In the genomic region with DNA sequence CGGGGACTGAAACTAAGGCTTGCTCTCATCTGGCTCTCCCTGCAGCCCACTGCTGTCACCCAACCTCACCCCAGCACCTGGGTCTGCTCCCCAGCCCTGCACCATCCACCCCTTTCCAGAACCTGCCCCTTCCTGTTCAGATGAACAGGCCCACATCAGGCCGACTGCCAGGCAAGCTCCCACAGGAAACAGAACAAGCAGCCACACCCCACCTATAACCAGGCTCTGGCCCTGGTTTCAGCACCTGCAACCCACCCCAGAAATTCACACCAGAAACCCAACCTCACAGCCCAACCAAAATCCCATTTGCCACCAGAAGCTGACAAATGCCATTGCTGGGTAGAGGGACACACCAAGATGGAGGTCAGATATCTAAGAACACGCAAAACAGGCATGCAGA, we compare ENCODE assay signal across 13 cellular contexts.
A peak's percentile ranks its signal among the peaks of the same experiment; 100 is the strongest.
DNase-seq lines count a peak whose midpoint lies in the region; ATAC-seq and TF ChIP-seq lines count a peak whose summit lies in the region.
"Had no signal": no experiment of that assay in that cellular context is flagged by ENCODE, and none has a peak within 500 bp of the region (broad histone marks: within the 10 kb centered on the region; RNA-seq: fewer than 3 reads in every experiment).

No MANE protein-coding gene starts in this region.

- no peak for TF ChIP-seq CTCF in mesothelial cell of epicardium (IDR thresholded peaks at IDR 0.05; ENCODE audit: unreplicated experiment)
- no peak for TF ChIP-seq CTCF in MCF 10A (IDR thresholded peaks at IDR 0.05; ENCODE audit: unreplicated experiment)

- POLR2A ChIA-PET in MCF 10A (lab: Yijun Ruan, JAX), result no interaction called here

- H3K36me3 Mint-ChIP-seq in activated T-cell treated with anti-CD3 and anti-CD28 coated beads, Interleukin-2, amount 50 U/mL, for 72 hours (ENCODE audit: insufficient read depth in 2 of 2), result peaks cover 0 to 2% of the 10 kb centered on the region in 2 donors
- H3K36me3 Mint-ChIP-seq in activated naive CD8-positive, alpha-beta T cell treated with anti-CD3 and anti-CD28 coated beads, Interleukin-2, amount 50 U/mL, for 24 hours (ENCODE audit: low read depth), result no peaks in the 10 kb centered on the region
- H3K36me3 Mint-ChIP-seq in mesothelial cell of epicardium (no peaks in the 10 kb centered on the region), MCF 10A (ENCODE audit: insufficient read depth, unreplicated experiment) (no peaks in the 10 kb centered on the region)

- no peaks in the 10 kb centered on the region for H3K9me3 Mint-ChIP-seq in activated T-cell treated with anti-CD3 and anti-CD28 coated beads, Interleukin-2, amount 50 U/mL, for 72 hours
- no peaks in the 10 kb centered on the region for H3K9me3 Mint-ChIP-seq in activated naive CD8-positive, alpha-beta T cell treated with anti-CD3 and anti-CD28 coated beads, Interleukin-2, amount 50 U/mL, for 24 hours
- H3K9me3 Mint-ChIP-seq in stimulated activated naive CD8-positive, alpha-beta T cell treated with anti-CD3 and anti-CD28 coated beads, Interleukin-15, amount 100 ng/mL, for 72 hours, result no peaks in the 10 kb centered on the region
- H3K9me3 Mint-ChIP-seq in mesothelial cell of epicardium (no peaks in the 10 kb centered on the region), MCF 10A (ENCODE audit: unreplicated experiment) (peaks cover 10% of the 10 kb centered on the region)

- no peak for DNase-seq in activated T-cell treated with anti-CD3 and anti-CD28 coated beads, Interleukin-2, amount 50 U/mL, for 72 hours
- DNase-seq in activated T-cell treated with anti-CD3 and anti-CD28 coated beads for 4 hours (no peak), mesothelial cell of epicardium (ENCODE audit: low spot score in 2 of 2, unreplicated experiment in 2 of 2) (no peak), anterior cingulate cortex (lab: John Stamatoyannopoulos, UW) (no peak), MCF 10A (ENCODE audit: unreplicated experiment) (no peak)
- DNase-seq in activated naive CD8-positive, alpha-beta T cell treated with anti-CD3 and anti-CD28 coated beads, Interleukin-2, amount 50 U/mL, for 24 hours, result no peak
- DNase-seq in stimulated activated naive CD8-positive, alpha-beta T cell treated with anti-CD3 and anti-CD28 coated beads, Interleukin-15, amount 100 ng/mL, for 72 hours, result no peak
- DNase-seq: ACHN; activated CD8-positive, alpha-beta memory T cell treated with anti-CD3 and anti-CD28 coated beads, Interleukin-2, amount 50 U/mL, for 48 hours; GOT3; NCI-H446 treated with DMSO at 0.1 percent for 48 hours; uterus had no signal

- CTCF ChIA-PET in MCF 10A (lab: Yijun Ruan, JAX), result interaction anchor here (0.7 kb wide), 1 partner anchor 10 kb away, joined by 3 read pairs; no protein-coding TSS in a partner anchor

- no peaks in the 10 kb centered on the region for H3K27me3 Mint-ChIP-seq in activated T-cell treated with anti-CD3 and anti-CD28 coated beads, Interleukin-2, amount 50 U/mL, for 72 hours (ENCODE audit: low read depth)
- H3K27me3 Mint-ChIP-seq in activated naive CD8-positive, alpha-beta T cell treated with anti-CD3 and anti-CD28 coated beads, Interleukin-2, amount 50 U/mL, for 24 hours, result no peaks in the 10 kb centered on the region
- peaks cover 1% of the 10 kb centered on the region for H3K27me3 Mint-ChIP-seq in stimulated activated naive CD8-positive, alpha-beta T cell treated with anti-CD3 and anti-CD28 coated beads, Interleukin-15, amount 100 ng/mL, for 72 hours
- H3K27me3 Mint-ChIP-seq in mesothelial cell of epicardium (ENCODE audit: low read depth) (no peaks in the 10 kb centered on the region), MCF 10A (ENCODE audit: insufficient read depth, unreplicated experiment) (no peaks in the 10 kb centered on the region)

- peaks cover 64% of the 10 kb centered on the region for H3K4me1 Mint-ChIP-seq in activated T-cell treated with anti-CD3 and anti-CD28 coated beads, Interleukin-2, amount 50 U/mL, for 72 hours (ENCODE audit: low read depth)
- peaks cover 74% of the 10 kb centered on the region for H3K4me1 Mint-ChIP-seq in activated naive CD8-positive, alpha-beta T cell treated with anti-CD3 and anti-CD28 coated beads, Interleukin-2, amount 50 U/mL, for 24 hours
- H3K4me1 Mint-ChIP-seq in stimulated activated naive CD8-positive, alpha-beta T cell treated with anti-CD3 and anti-CD28 coated beads, Interleukin-15, amount 100 ng/mL, for 72 hours, result peaks cover 57% of the 10 kb centered on the region
- H3K4me1 Mint-ChIP-seq in mesothelial cell of epicardium, result peaks cover 16% of the 10 kb centered on the region
- H3K4me1 Mint-ChIP-seq in MCF 10A (ENCODE audit: insufficient read depth, unreplicated experiment), result no peaks in the 10 kb centered on the region

- H3K27ac Mint-ChIP-seq in activated T-cell treated with anti-CD3 and anti-CD28 coated beads, Interleukin-2, amount 50 U/mL, for 72 hours, result peak overlapping the region; percentile 4
- H3K27ac Mint-ChIP-seq in activated naive CD8-positive, alpha-beta T cell treated with anti-CD3 and anti-CD28 coated beads, Interleukin-2, amount 50 U/mL, for 24 hours, result peak overlapping the region; percentile 44
- peak overlapping the region; percentile 57 to 80 for H3K27ac Mint-ChIP-seq in stimulated activated naive CD8-positive, alpha-beta T cell treated with anti-CD3 and anti-CD28 coated beads, Interleukin-15, amount 100 ng/mL, for 72 hours
- H3K27ac Mint-ChIP-seq in mesothelial cell of epicardium (no peak overlapping the region), MCF 10A (ENCODE audit: low read depth, unreplicated experiment) (no peak overlapping the region)

- no TSS peak for BruUV-seq in MCF 10A (replicated peaks; lab: Mats Ljungman, UMichigan)

- intact Hi-C loops in MCF 10A (cut with micrococcal nuclease), result no loop called here

- no peak for ATAC-seq in activated T-cell treated with anti-CD3 and anti-CD28 coated beads, Interleukin-2, amount 50 U/mL, for 72 hours (replicated peaks in 1 of 2)
- peak; percentile 22 for ATAC-seq in HG03460 (IDR thresholded peaks at IDR 0.05; ENCODE audit: unreplicated experiment)
- ATAC-seq in activated naive CD8-positive, alpha-beta T cell treated with anti-CD3 and anti-CD28 coated beads, Interleukin-2, amount 50 U/mL, for 24 hours, result no peak
- no peak for ATAC-seq in stimulated activated naive CD8-positive, alpha-beta T cell treated with anti-CD3 and anti-CD28 coated beads, Interleukin-15, amount 100 ng/mL, for 72 hours

- H3K4me3 Mint-ChIP-seq in activated T-cell treated with anti-CD3 and anti-CD28 coated beads, Interleukin-2, amount 50 U/mL, for 72 hours, result no peak overlapping the region
- no peak overlapping the region for H3K4me3 Mint-ChIP-seq in activated naive CD8-positive, alpha-beta T cell treated with anti-CD3 and anti-CD28 coated beads, Interleukin-2, amount 50 U/mL, for 24 hours
- peak overlapping the region in 1 of 2 donors; percentile 20 for H3K4me3 Mint-ChIP-seq in stimulated activated naive CD8-positive, alpha-beta T cell treated with anti-CD3 and anti-CD28 coated beads, Interleukin-15, amount 100 ng/mL, for 72 hours
- H3K4me3 Mint-ChIP-seq in mesothelial cell of epicardium (no peak overlapping the region), MCF 10A (ENCODE audit: unreplicated experiment) (no peak overlapping the region)

Comparison
In these comparisons a context has a peak if more than half of its experiments do, and no peak if none do; other contexts are left out.
1. H3K27ac Mint-ChIP-seq: peak in activated T-cell treated with anti-CD3 and anti-CD28 coated beads, Interleukin-2, amount 50 U/mL, for 72 hours (single experiment), activated naive CD8-positive, alpha-beta T cell treated with anti-CD3 and anti-CD28 coated beads, Interleukin-2, amount 50 U/mL, for 24 hours (single experiment) and stimulated activated naive CD8-positive, alpha-beta T cell treated with anti-CD3 and anti-CD28 coated beads, Interleukin-15, amount 100 ng/mL, for 72 hours (2 of 2); none in mesothelial cell of epicardium (single experiment) and MCF 10A (single experiment).